16 cellular contexts compared by ENCODE assay signal in genomic region chr9:96203867-96204412, GRCh38.
A peak's percentile ranks its signal among the peaks of the same experiment; 100 is the strongest.
DNase-seq lines count a peak whose midpoint lies in the region; ATAC-seq, FAIRE-seq and TF ChIP-seq lines count a peak whose summit lies in the region.
"Had no signal": no experiment of that assay in that cellular context is flagged by ENCODE, and none has a peak within 500 bp of the region (broad histone marks: within the 10 kb centered on the region; RNA-seq: fewer than 3 reads in every experiment).

No MANE protein-coding gene starts in this region.

- peaks cover 6 to 10% (median 8%) of the 10 kb centered on the region in 3 donors for H3K27me3 Mint-ChIP-seq in immature natural killer cell (ENCODE audit: low read depth in 3 of 3)
- H3K27me3 Mint-ChIP-seq: activated B cell treated with CpG ODN at 0.5 μM for 24 hours; activated naive CD8-positive, alpha-beta T cell had no signal

- H3K4me2 ChIP-seq in Loucy (ENCODE audit: low read depth, low read length, poor library complexity, severe bottlenecking): peak overlapping the region; percentile 38
- H3K4me2 ChIP-seq: PC-9 had no signal

- no peak for ATAC-seq in pancreas
- ATAC-seq: activated CD8-positive, alpha-beta memory T cell treated with anti-CD3 and anti-CD28 coated beads, Interleukin-2, amount 10 ng/mL, durations not matched to agents 7 days and 5 days; left lobe of liver had no signal

- 81 to 86% methylated on average over 15 of the region's 15 CpGs for WGBS in pancreas, 2 donors

- H3K27ac Mint-ChIP-seq in immature natural killer cell: peak overlapping the region in 2 of 6 donors; percentile 18 to 41
- H3K27ac Mint-ChIP-seq: activated B cell treated with CpG ODN at 0.5 μM for 24 hours; activated CD8-positive, alpha-beta memory T cell treated with anti-CD3 and anti-CD28 coated beads, Interleukin-2, amount 10 ng/mL, durations not matched to agents 7 days and 5 days; activated naive CD8-positive, alpha-beta T cell had no signal

- H3K9me2 ChIP-seq in Loucy (replicated peaks; ENCODE audit: low read depth, low read length): no peaks in the 10 kb centered on the region

- no peaks in the 10 kb centered on the region for H4K20me1 ChIP-seq in Loucy (ENCODE audit: insufficient read depth, low read length, poor library complexity, severe bottlenecking)

- peak; percentile 53 for DNase-seq in AG10803 (ENCODE audit: low read depth)
- peak; percentile 9 for DNase-seq in activated gamma-delta T cell treated with anti-CD3 and anti-CD28 coated beads, Interleukin-2, amount 50 U/mL, for 16 hours (ENCODE audit: low read depth)
- peak; percentile 36 to 63 (median 42) for DNase-seq in immature natural killer cell
- DNase-seq in pancreas: no peak
- no peak for DNase-seq in GM10266 (ENCODE audit: extremely low spot score)
- DNase-seq in stimulated activated CD4-positive, alpha-beta T cell treated with anti-CD3 and anti-CD28 coated beads, Interleukin-2, amount 100 ng/mL, for 24 hours: no peak
- DNase-seq in SW480 (ENCODE audit: low spot score): no peak
- DNase-seq: activated B cell treated with CpG ODN at 0.5 μM for 24 hours; activated CD8-positive, alpha-beta memory T cell treated with anti-CD3 and anti-CD28 coated beads, Interleukin-2, amount 10 ng/mL, durations not matched to agents 7 days and 5 days; heart right ventricle; PC-9; stimulated activated naive CD4-positive, alpha-beta T cell had no signal

- TF ChIP-seq CTCF in AG10803 (conservative IDR thresholded peaks at IDR 0.05; ENCODE audit: low read length) (no peak), Loucy (conservative IDR thresholded peaks at IDR 0.05; ENCODE audit: low read length) (no peak), pancreas (IDR thresholded peaks at IDR 0.05) (no peak), GM10266 (IDR thresholded peaks at IDR 0.05; ENCODE audit: control insufficient read depth, insufficient read depth, low read depth, missing control alignments) (no peak)

- no peaks in the 10 kb centered on the region for H3K79me2 ChIP-seq in Loucy (ENCODE audit: insufficient read depth, low read length)

- H3K27ac ChIP-seq in pancreas: no peak overlapping the region
- H3K27ac ChIP-seq: heart right ventricle, PC-9, vagina had no signal

- peak overlapping the region; percentile 40 to 71 (median 47) for H3K4me3 Mint-ChIP-seq in immature natural killer cell
- H3K4me3 Mint-ChIP-seq: activated B cell treated with CpG ODN at 0.5 μM for 24 hours; activated CD8-positive, alpha-beta memory T cell treated with anti-CD3 and anti-CD28 coated beads, Interleukin-2, amount 10 ng/mL, durations not matched to agents 7 days and 5 days; activated naive CD8-positive, alpha-beta T cell had no signal

- peaks cover 11 to 20% of the 10 kb centered on the region in 2 donors for H3K4me1 Mint-ChIP-seq in immature natural killer cell
- H3K4me1 Mint-ChIP-seq: activated B cell treated with CpG ODN at 0.5 μM for 24 hours had no signal

- H3K4me1 ChIP-seq in Loucy (ENCODE audit: insufficient read depth, low read length, poor library complexity, severe bottlenecking): peaks cover 19% of the 10 kb centered on the region
- H3K4me1 ChIP-seq in pancreas: no peaks in the 10 kb centered on the region
- H3K4me1 ChIP-seq: heart right ventricle, vagina had no signal

- H3K9me3 ChIP-seq in Loucy (ENCODE audit: insufficient read depth, low read depth, low read length) (peaks cover 4% of the 10 kb centered on the region; the same call in 1 of the 2 replicates), pancreas (no peaks in the 10 kb centered on the region)
- H3K9me3 ChIP-seq: vagina had no signal

- no peaks in the 10 kb centered on the region for H3K9me3 Mint-ChIP-seq in immature natural killer cell
- H3K9me3 Mint-ChIP-seq: activated B cell treated with CpG ODN at 0.5 μM for 24 hours had no signal

- H3K36me3 Mint-ChIP-seq in immature natural killer cell: no peaks in the 10 kb centered on the region
- H3K36me3 Mint-ChIP-seq: activated CD8-positive, alpha-beta memory T cell treated with anti-CD3 and anti-CD28 coated beads, Interleukin-2, amount 10 ng/mL, durations not matched to agents 7 days and 5 days; activated naive CD8-positive, alpha-beta T cell had no signal

- no peaks in the 10 kb centered on the region for H3F3A ChIP-seq in Loucy (ENCODE audit: low read depth)

- H3K4me3 ChIP-seq in AG10803 (ENCODE audit: low read length) (no peak overlapping the region), Loucy (ENCODE audit: low read length, poor library complexity, severe bottlenecking) (no peak overlapping the region), pancreas (no peak overlapping the region)
- H3K4me3 ChIP-seq: heart right ventricle, PC-9, vagina had no signal

- no peak overlapping the region for H2AFZ ChIP-seq in Loucy (ENCODE audit: low read length)
- H2AFZ ChIP-seq: PC-9 had no signal

- intact Hi-C loops in pancreas (cut with DNase I): loop anchor here in 1 of 3 donors (10.0 kb wide), 1 partner anchor 489 kb away; no protein-coding TSS in a partner anchor

- FAIRE-seq in pancreas (lab: Jason Lieb, UNC): no peak

- no peak overlapping the region for H3K9ac ChIP-seq in Loucy (ENCODE audit: low read depth, low read length, poor library complexity, severe bottlenecking)

- H3K27me3 ChIP-seq in Loucy (ENCODE audit: insufficient read depth, low read length, poor library complexity, severe bottlenecking) (no peaks in the 10 kb centered on the region), pancreas (no peaks in the 10 kb centered on the region)
- H3K27me3 ChIP-seq: vagina had no signal

- no peaks in the 10 kb centered on the region for H3K36me3 ChIP-seq in Loucy (ENCODE audit: insufficient read depth, low read length)
- H3K36me3 ChIP-seq in pancreas: no peaks in the 10 kb centered on the region
- H3K36me3 ChIP-seq: heart right ventricle, vagina had no signal

Comparison
In these comparisons a context has a peak if more than half of its experiments do, and no peak if none do; other contexts are left out.
1. DNase-seq: peak in AG10803 (single experiment), activated gamma-delta T cell treated with anti-CD3 and anti-CD28 coated beads, Interleukin-2, amount 50 U/mL, for 16 hours (single experiment) and immature natural killer cell (3 of 3); none in pancreas (0 of 6), GM10266 (single experiment), stimulated activated CD4-positive, alpha-beta T cell treated with anti-CD3 and anti-CD28 coated beads, Interleukin-2, amount 100 ng/mL, for 24 hours (0 of 2) and SW480 (single experiment).